Comparison of ENCODE assay signal across 13 cellular contexts in the genomic region with DNA sequence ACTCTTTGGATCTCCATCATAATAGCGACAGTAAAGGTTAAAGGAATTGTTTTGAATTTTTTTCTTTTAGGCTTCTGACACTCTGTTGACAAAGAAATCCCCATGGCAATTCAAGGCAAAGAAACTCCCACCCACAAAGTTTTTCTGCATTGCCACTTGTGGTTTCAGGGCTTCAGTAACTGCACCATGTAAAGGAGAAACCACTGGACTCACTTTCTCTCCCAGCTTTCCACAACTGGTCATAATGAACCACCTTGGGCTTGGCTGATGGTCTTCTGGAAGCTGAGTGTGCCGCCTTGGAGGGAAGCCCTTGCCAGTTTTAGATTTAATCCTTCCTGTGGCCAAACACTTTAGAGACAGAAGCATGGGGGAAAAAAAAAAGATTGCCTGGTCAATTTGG.
DNase-seq lines count a peak whose midpoint lies in the region; ATAC-seq and TF ChIP-seq lines count a peak whose summit lies in the region.
"Had no signal": no experiment of that assay in that cellular context is flagged by ENCODE, and none has a peak within 500 bp of the region (broad histone marks: within the 10 kb centered on the region; RNA-seq: fewer than 3 reads in every experiment).

No MANE protein-coding gene starts in this region.

- no peak overlapping the region for H3K4me3 Mint-ChIP-seq in activated T-helper 2 cell treated with anti-CD3 and anti-CD28 coated beads, Interferon-gamma antibody, Interleukin-2, Interleukin-4, amounts not matched to agents 10 μg/mL and 5 μg/mL and 100 μg/mL, durations not matched to agents 14 hours and 24 hours and 36 hours (ENCODE audit: low read depth)
- H3K4me3 Mint-ChIP-seq: CD4-positive, alpha-beta T cell had no signal

- H3K27me3 Mint-ChIP-seq in activated T-helper 2 cell treated with anti-CD3 and anti-CD28 coated beads, Interferon-gamma antibody, Interleukin-2, Interleukin-4, amounts not matched to agents 10 μg/mL and 5 μg/mL and 100 μg/mL, durations not matched to agents 14 hours and 24 hours and 36 hours (ENCODE audit: low read depth), result no peaks in the 10 kb centered on the region
- H3K27me3 Mint-ChIP-seq: CD4-positive, alpha-beta T cell had no signal

- peak overlapping the region; percentile 6 for H3K27ac Mint-ChIP-seq in activated T-helper 2 cell treated with anti-CD3 and anti-CD28 coated beads, Interferon-gamma antibody, Interleukin-2, Interleukin-4, amounts not matched to agents 10 μg/mL and 5 μg/mL and 100 μg/mL, durations not matched to agents 14 hours and 24 hours and 36 hours
- H3K27ac Mint-ChIP-seq: CD4-positive, alpha-beta T cell had no signal

- ATAC-seq in HG03039 (IDR thresholded peaks at IDR 0.05; ENCODE audit: unreplicated experiment) (no peak), HG03342 (IDR thresholded peaks at IDR 0.05; ENCODE audit: unreplicated experiment) (no peak)
- ATAC-seq: A549, K562 had no signal

- TF ChIP-seq CTCF in GM10248 (IDR thresholded peaks at IDR 0.05; ENCODE audit: control extremely low read depth, extremely low read depth, low read depth, missing control alignments), result no peak
- TF ChIP-seq CTCF in GM13977 (IDR thresholded peaks at IDR 0.05; ENCODE audit: extremely low read depth, insufficient read depth, missing control alignments), result no peak

- peak; percentile 32 for DNase-seq in GM10248 (ENCODE audit: extremely low spot score)
- peak; percentile 18 for DNase-seq in GM13977 (ENCODE audit: low spot score)
- no peak for DNase-seq in activated T-helper 2 cell treated with anti-CD3 and anti-CD28 coated beads, Interferon-gamma antibody, Interleukin-2, Interleukin-4, amounts not matched to agents 10 μg/mL and 5 μg/mL and 100 μg/mL, durations not matched to agents 14 hours and 24 hours and 36 hours (ENCODE audit: low spot score)
- peak; percentile 40 for DNase-seq in renal cortical epithelial cell (ENCODE audit: low read depth)
- no peak for DNase-seq in epidermal melanocyte (ENCODE audit: insufficient read length, low spot score)
- DNase-seq: AML-193; Caco-2; CD4-positive, alpha-beta T cell; IMR-90 had no signal

- in situ Hi-C loops in GM13977 (cut with MboI; ENCODE audit: low pct_unique_long_range_greater_than_20kb, low sequenced_read_pairs, unreplicated experiment), result no loop called here

- H3K36me3 Mint-ChIP-seq in activated T-helper 2 cell treated with anti-CD3 and anti-CD28 coated beads, Interferon-gamma antibody, Interleukin-2, Interleukin-4, amounts not matched to agents 10 μg/mL and 5 μg/mL and 100 μg/mL, durations not matched to agents 14 hours and 24 hours and 36 hours (ENCODE audit: low read depth), result peaks cover 26% of the 10 kb centered on the region

- CTCF ChIA-PET in GM10248 (lab: Yijun Ruan, JAX), result no interaction called here

- H3K9me3 Mint-ChIP-seq in activated T-helper 2 cell treated with anti-CD3 and anti-CD28 coated beads, Interferon-gamma antibody, Interleukin-2, Interleukin-4, amounts not matched to agents 10 μg/mL and 5 μg/mL and 100 μg/mL, durations not matched to agents 14 hours and 24 hours and 36 hours, result peaks cover 20% of the 10 kb centered on the region

- POLR2A ChIA-PET in GM10248 (lab: Yijun Ruan, JAX), result no interaction called here

- intact Hi-C loops in activated T-helper 2 cell treated with anti-CD3 and anti-CD28 coated beads, Interferon-gamma antibody, Interleukin-2, Interleukin-4, amounts not matched to agents 10 μg/mL and 5 μg/mL and 100 μg/mL, durations not matched to agents 14 hours and 24 hours and 36 hours (cut with micrococcal nuclease), result no loop called here

- peaks cover 3% of the 10 kb centered on the region for H3K4me1 Mint-ChIP-seq in activated T-helper 2 cell treated with anti-CD3 and anti-CD28 coated beads, Interferon-gamma antibody, Interleukin-2, Interleukin-4, amounts not matched to agents 10 μg/mL and 5 μg/mL and 100 μg/mL, durations not matched to agents 14 hours and 24 hours and 36 hours (ENCODE audit: low read depth)

Comparison
In these comparisons a context has a peak if more than half of its experiments do, and no peak if none do; other contexts are left out.
1. DNase-seq: peak in GM10248 (single experiment), GM13977 (single experiment) and renal cortical epithelial cell (single experiment); none in activated T-helper 2 cell treated with anti-CD3 and anti-CD28 coated beads, Interferon-gamma antibody, Interleukin-2, Interleukin-4, amounts not matched to agents 10 μg/mL and 5 μg/mL and 100 μg/mL, durations not matched to agents 14 hours and 24 hours and 36 hours (single experiment) and epidermal melanocyte (single experiment).